Comparison of ENCODE assay signal across 15 cellular contexts in the genomic region with DNA sequence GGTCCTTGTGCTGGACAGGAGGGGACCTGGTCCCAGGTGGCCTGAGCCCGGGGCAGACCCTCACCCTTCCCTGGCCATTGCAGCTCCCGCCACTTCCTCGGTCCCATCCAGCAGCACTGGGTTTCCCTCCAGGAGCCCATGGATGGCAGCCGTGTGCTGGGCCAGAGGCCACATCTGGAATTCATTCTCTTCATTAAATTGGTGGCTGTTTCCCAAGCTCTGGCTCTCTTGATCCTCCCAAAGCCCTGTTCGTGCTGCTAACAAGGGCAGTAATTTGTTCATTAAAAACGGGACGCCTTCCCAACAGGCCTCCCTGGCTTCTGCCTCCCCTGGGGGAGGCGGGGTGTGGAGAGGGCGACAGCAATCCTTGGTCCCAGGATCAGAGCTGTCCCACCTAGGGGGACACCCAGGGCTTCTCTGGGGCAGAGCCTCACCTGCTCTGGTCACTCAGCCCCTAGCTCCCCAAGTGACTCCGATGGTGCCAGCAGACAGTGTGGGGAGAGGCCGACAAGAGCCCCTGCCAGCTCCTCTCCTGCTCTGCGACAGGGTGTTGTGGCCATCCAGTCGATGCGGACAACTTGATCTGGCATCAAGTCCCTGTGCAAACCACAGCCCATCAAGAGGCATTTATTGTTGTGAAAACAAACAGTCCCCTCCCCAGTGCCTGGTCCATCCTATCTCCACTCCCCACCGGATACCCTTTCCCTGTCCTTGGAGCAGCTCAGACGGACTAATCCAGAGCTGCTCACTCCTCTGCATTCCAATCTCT. TPM values are rescaled to one million over a fixed set of nuclear protein-coding genes. Genes with fewer than 3 reads are reported as not detected.
DNase-seq lines count a peak whose midpoint lies in the region; ATAC-seq and TF ChIP-seq lines count a peak whose summit lies in the region.
"Had no signal": no experiment of that assay in that cellular context is flagged by ENCODE, and none has a peak within 500 bp of the region (broad histone marks: within the 10 kb centered on the region; RNA-seq: fewer than 3 reads in every experiment).

No MANE protein-coding gene starts in this region.

- no peaks in the 10 kb centered on the region for H3K79me2 ChIP-seq in DND-41 (ENCODE audit: insufficient read depth, low read length)

- no peak overlapping the region for H3K4me2 ChIP-seq in DND-41 (ENCODE audit: insufficient read depth, low read length)

- no peaks in the 10 kb centered on the region for H3K27me3 Mint-ChIP-seq in nephron (ENCODE audit: low read depth)
- no peaks in the 10 kb centered on the region for H3K27me3 Mint-ChIP-seq in CD4-positive, alpha-beta T cell
- H3K27me3 Mint-ChIP-seq: central memory CD8-positive, alpha-beta T cell; naive thymus-derived CD4-positive, alpha-beta T cell had no signal

- ATAC-seq in DND-41 (ENCODE audit: insufficient read depth, low read depth) = no peak
- no peak for ATAC-seq in GM18873 (IDR thresholded peaks at IDR 0.05; ENCODE audit: low FRiP score, unreplicated experiment)
- no peak for ATAC-seq in CD4-positive, alpha-beta T cell (ENCODE audit: poor library complexity)
- ATAC-seq: lower lobe of right lung; naive thymus-derived CD4-positive, alpha-beta T cell had no signal

- CTCF ChIA-PET in A673 (lab: Charles Lee) = no interaction called here
- CTCF ChIA-PET in CD4-positive, alpha-beta T cell (lab: Charles Lee) = no interaction called here

- peaks cover 61% of the 10 kb centered on the region for H3K4me1 Mint-ChIP-seq in nephron
- peaks cover 24% of the 10 kb centered on the region for H3K4me1 Mint-ChIP-seq in CD4-positive, alpha-beta T cell (ENCODE audit: low read depth)
- H3K4me1 Mint-ChIP-seq: activated CD4-positive, alpha-beta memory T cell treated with anti-CD3 and anti-CD28 coated beads, Interleukin-2, amount 10 ng/mL, durations not matched to agents 7 days and 5 days; central memory CD8-positive, alpha-beta T cell had no signal

- H3K27ac ChIP-seq in A673 (ENCODE audit: low read depth, low read length, poor library complexity, severe bottlenecking) (no peak overlapping the region), DND-41 (ENCODE audit: low read length) (peak overlapping the region; percentile 18; the same call in 1 of the 2 replicates)
- no peak overlapping the region for H3K27ac ChIP-seq in CD4-positive, alpha-beta T cell (ENCODE audit: low read depth, low read length)
- H3K27ac ChIP-seq: lower lobe of right lung had no signal

- no peak overlapping the region for H2AFZ ChIP-seq in DND-41 (ENCODE audit: low read depth, low read length)

- no peaks in the 10 kb centered on the region for H3K4me1 ChIP-seq in A673 (ENCODE audit: insufficient read depth, low read length, poor library complexity, severe bottlenecking)
- H3K4me1 ChIP-seq in DND-41 (ENCODE audit: insufficient read depth, low read length) = peaks cover 12% of the 10 kb centered on the region
- no peaks in the 10 kb centered on the region for H3K4me1 ChIP-seq in adipocyte (ENCODE audit: control insufficient read depth, insufficient read depth, low read length)
- H3K4me1 ChIP-seq: lower lobe of right lung had no signal

- no TSS peak for BruUV-seq in A673 (replicated peaks; lab: Mats Ljungman, UMichigan)

- H3K27me3 ChIP-seq in A673 (replicated peaks; ENCODE audit: insufficient read depth, low read depth, low read length, poor library complexity) (no peaks in the 10 kb centered on the region), DND-41 (ENCODE audit: insufficient read depth, low read length, poor library complexity) (no peaks in the 10 kb centered on the region), adipocyte (replicated peaks; ENCODE audit: control insufficient read depth, insufficient read depth, low read length) (peaks cover 45% of the 10 kb centered on the region)
- H3K27me3 ChIP-seq in CD4-positive, alpha-beta T cell (ENCODE audit: control insufficient read depth, insufficient read depth, low read length) = no peaks in the 10 kb centered on the region

- no peak overlapping the region for H3K9ac ChIP-seq in DND-41 (ENCODE audit: low read depth, low read length)
- H3K9ac ChIP-seq in adipocyte (ENCODE audit: low read length) = no peak overlapping the region

- intact Hi-C loops in A673 (cut with micrococcal nuclease; ENCODE audit: unreplicated experiment) = no loop called here
- intact Hi-C loops in CD4-positive, alpha-beta T cell (cut with DNase I, micrococcal nuclease) = no loop called here

- peaks cover 4% of the 10 kb centered on the region for H3K36me3 Mint-ChIP-seq in nephron (ENCODE audit: low read depth)
- H3K36me3 Mint-ChIP-seq in CD4-positive, alpha-beta T cell (ENCODE audit: low read depth) = no peaks in the 10 kb centered on the region

- peak; percentile 9 for DNase-seq in A673 (ENCODE audit: low spot score)
- DNase-seq in DND-41 = no peak
- peak; percentile 2 for DNase-seq in adipocyte (ENCODE audit: low read depth)
- DNase-seq in medulla oblongata (ENCODE audit: extremely low spot score) = no peak
- no peak for DNase-seq in CD4-positive, alpha-beta T cell
- DNase-seq in 8988T = no peak
- DNase-seq: activated CD4-positive, alpha-beta memory T cell treated with anti-CD3 and anti-CD28 coated beads, Interleukin-2, amount 10 ng/mL, durations not matched to agents 7 days and 5 days; foreskin melanocyte; lower lobe of right lung; naive thymus-derived CD4-positive, alpha-beta T cell; NCI-H1694; stimulated activated CD4-positive, alpha-beta T cell treated with anti-CD3 and anti-CD28 coated beads, Interleukin-15, amount 100 ng/mL, for 24 hours had no signal

- H3K4me3 Mint-ChIP-seq in nephron = peak overlapping the region in 2 of 3 experiments; percentile 23 to 46
- H3K4me3 Mint-ChIP-seq in CD4-positive, alpha-beta T cell = no peak overlapping the region
- H3K4me3 Mint-ChIP-seq: activated CD4-positive, alpha-beta memory T cell treated with anti-CD3 and anti-CD28 coated beads, Interleukin-2, amount 10 ng/mL, durations not matched to agents 7 days and 5 days; central memory CD8-positive, alpha-beta T cell; naive thymus-derived CD4-positive, alpha-beta T cell had no signal

- H3K9me3 Mint-ChIP-seq in nephron = no peaks in the 10 kb centered on the region
- H3K9me3 Mint-ChIP-seq in CD4-positive, alpha-beta T cell = no peaks in the 10 kb centered on the region
- H3K9me3 Mint-ChIP-seq: activated CD4-positive, alpha-beta memory T cell treated with anti-CD3 and anti-CD28 coated beads, Interleukin-2, amount 10 ng/mL, durations not matched to agents 7 days and 5 days; central memory CD8-positive, alpha-beta T cell had no signal

- H3K27ac Mint-ChIP-seq in nephron = peak overlapping the region; percentile 67 to 86 (median 85)
- H3K27ac Mint-ChIP-seq in CD4-positive, alpha-beta T cell = no peak overlapping the region
- H3K27ac Mint-ChIP-seq: activated CD4-positive, alpha-beta memory T cell treated with anti-CD3 and anti-CD28 coated beads, Interleukin-2, amount 10 ng/mL, durations not matched to agents 7 days and 5 days had no signal

- POLR2A ChIA-PET in A673 (lab: Charles Lee; ENCODE audit: low non-redundant PET) = no interaction called here
- POLR2A ChIA-PET in CD4-positive, alpha-beta T cell (lab: Charles Lee) = interaction anchor here (0.6 to 1.8 kb wide), 3 partner anchors 9 to 16 kb away, joined by 3 to 7 read pairs (median 6); no protein-coding TSS in a partner anchor

- H3K9me3 ChIP-seq in A673 (ENCODE audit: low read depth, low read length, poor library complexity, severe bottlenecking) (no peaks in the 10 kb centered on the region), DND-41 (ENCODE audit: insufficient read depth, low read length, severe bottlenecking) (no peaks in the 10 kb centered on the region), adipocyte (ENCODE audit: control insufficient read depth, low read length) (peaks cover 17% of the 10 kb centered on the region)
- no peaks in the 10 kb centered on the region for H3K9me3 ChIP-seq in CD4-positive, alpha-beta T cell (ENCODE audit: control insufficient read depth, low read length)
- H3K9me3 ChIP-seq: lower lobe of right lung had no signal

- H3K4me3 ChIP-seq in A673 (ENCODE audit: low read depth, low read length, poor library complexity, severe bottlenecking) (no peak overlapping the region), DND-41 (ENCODE audit: low read depth in 1 of 2, low read length in 2 of 2) (no peak overlapping the region), adipocyte (ENCODE audit: low read length) (no peak overlapping the region)
- H3K4me3 ChIP-seq: lower lobe of right lung had no signal

- H4K20me1 ChIP-seq in DND-41 (ENCODE audit: insufficient read depth, low read length) = no peaks in the 10 kb centered on the region

- no peak for TF ChIP-seq CTCF in A673 (conservative IDR thresholded peaks at IDR 0.05; ENCODE audit: low read depth, low read length)
- no peak for TF ChIP-seq CTCF in DND-41 (IDR thresholded peaks at IDR 0.05; ENCODE audit: borderline replicate concordance, extremely low read depth, low read length, poor library complexity, severe bottlenecking)
- TF ChIP-seq CTCF in nephron (IDR thresholded peaks at IDR 0.05; ENCODE audit: unreplicated experiment in 3 of 3) = no peak
- no peak for TF ChIP-seq CTCF in CD4-positive, alpha-beta T cell (IDR thresholded peaks at IDR 0.05)

- H3K36me3 ChIP-seq in A673 (ENCODE audit: insufficient read depth, low read length, poor library complexity, severe bottlenecking) (no peaks in the 10 kb centered on the region), DND-41 (ENCODE audit: insufficient read depth, low read length) (no peaks in the 10 kb centered on the region), adipocyte (ENCODE audit: control insufficient read depth, insufficient read depth, low read length, severe bottlenecking) (no peaks in the 10 kb centered on the region)
- H3K36me3 ChIP-seq: lower lobe of right lung had no signal

RNA-seq across cellular contexts. Expression of a gene that starts 44.0 kb away (rescaled TPM):
- total RNA-seq in A673 (2021) = 0.63 and 0.67 TPM in 2 replicates
- total RNA-seq in CD4-positive, alpha-beta T cell = 1 to 10 TPM; 8.1 to 8.2 TPM

Comparison
In these comparisons a context has a peak if more than half of its experiments do, and no peak if none do; other contexts are left out.
1. DNase-seq: peak in A673 (single experiment) and adipocyte (single experiment); none in DND-41 (single experiment), medulla oblongata (single experiment), CD4-positive, alpha-beta T cell (0 of 10) and 8988T (single experiment).